In genomic region chr5:92313385-92313784, GRCh38 we compare ENCODE assay signal across 17 cellular contexts.
"Had no signal": no experiment of that assay in that cellular context is flagged by ENCODE, and none has a peak within 500 bp of the region (broad histone marks: within the 10 kb centered on the region; RNA-seq: fewer than 3 reads in every experiment).

No MANE protein-coding gene starts in this region.

- H3K36me3 ChIP-seq: thyroid gland, uterus had no signal

- ATAC-seq: activated CD4-positive, CD25-positive, alpha-beta regulatory T cell treated with anti-CD3 and anti-CD28 coated beads, Interleukin-2, amount 50 U/mL, for 24 hours; activated T-cell treated with anti-CD3 and anti-CD28 coated beads, Interleukin-2, amount 50 U/mL, for 4 hours; esophagus mucosa; left cardiac atrium; naive thymus-derived CD8-positive, alpha-beta T cell had no signal

- H3K4me3 Mint-ChIP-seq: activated T-cell treated with anti-CD3 and anti-CD28 coated beads, Interleukin-2, amount 50 U/mL, for 4 hours; naive thymus-derived CD8-positive, alpha-beta T cell had no signal

- H3K4me1 ChIP-seq: thyroid gland, uterus had no signal

- H3K27me3 Mint-ChIP-seq: naive thymus-derived CD8-positive, alpha-beta T cell had no signal

- DNase-seq: activated CD4-positive, alpha-beta T cell treated with anti-CD3 and anti-CD28 coated beads, Interleukin-2, amount 50 U/mL, for 1 hour; activated CD8-positive, alpha-beta memory T cell treated with anti-CD3 and anti-CD28 coated beads, Interleukin-2, amount 50 U/mL, for 4 hours; activated effector memory CD4-positive, alpha-beta T cell treated with anti-CD3 and anti-CD28 coated beads, Interleukin-2, amount 50 U/mL, for 16 hours; activated naive CD4-positive, alpha-beta T cell treated with anti-CD3 and anti-CD28 coated beads, Interleukin-2, amount 50 U/mL, for 16 hours; activated T-cell treated with anti-CD3 and anti-CD28 coated beads, Interleukin-2, amount 50 U/mL, for 4 hours; aorta; effector CD4-positive, alpha-beta T cell; left cardiac atrium; naive thymus-derived CD8-positive, alpha-beta T cell; nucleus accumbens; stimulated activated naive CD4-positive, alpha-beta T cell treated with Interleukin-2 at 50 U/mL for 16 hours; T-helper 1 cell; T-helper 9 cell; thyroid gland; uterus had no signal

- H3K27ac ChIP-seq: thyroid gland, uterus had no signal

- H3K9me3 ChIP-seq: thyroid gland, uterus had no signal

- H3K4me3 ChIP-seq: thyroid gland, uterus had no signal

- H3K4me1 Mint-ChIP-seq: naive thymus-derived CD8-positive, alpha-beta T cell had no signal

- H3K36me3 Mint-ChIP-seq: naive thymus-derived CD8-positive, alpha-beta T cell had no signal

- H3K27ac Mint-ChIP-seq: naive thymus-derived CD8-positive, alpha-beta T cell had no signal

- H3K27me3 ChIP-seq: thyroid gland, uterus had no signal
